In genomic region chr21:44838951-44839350, GRCh38 we compare ENCODE assay signal across 14 cellular contexts. TPM values are rescaled to one million over a fixed set of nuclear protein-coding genes. Genes with fewer than 3 reads are reported as not detected.
DNase-seq lines count a peak whose midpoint lies in the region; ATAC-seq lines count a peak whose summit lies in the region.
"Had no signal": no experiment of that assay in that cellular context is flagged by ENCODE, and none has a peak within 500 bp of the region (broad histone marks: within the 10 kb centered on the region; RNA-seq: fewer than 3 reads in every experiment).

No MANE protein-coding gene starts in this region.

- intact Hi-C loops in sciatic nerve (cut with DNase I) = no loop called here

- ATAC-seq in sciatic nerve (no peak), HG02588 (IDR thresholded peaks at IDR 0.05; ENCODE audit: unreplicated experiment) (no peak)
- ATAC-seq: CD8-positive, alpha-beta T cell; GM12878 had no signal

- peak; percentile 22 for DNase-seq in activated effector memory CD4-positive, alpha-beta T cell treated with anti-CD3 and anti-CD28 coated beads, Interleukin-2, amount 50 U/mL, for 16 hours
- no peak for DNase-seq in activated effector memory CD4-positive, alpha-beta T cell treated with Interleukin-2 at 50 U/mL for 16 hours
- DNase-seq in myocyte (ENCODE audit: low read depth) = peak; percentile 65
- peak; percentile 46 for DNase-seq in sciatic nerve (ENCODE audit: low spot score)
- DNase-seq in GM03348 (ENCODE audit: low spot score) = no peak
- DNase-seq: AML-193; Caco-2; Calu3; CD4-positive, alpha-beta T cell; CD8-positive, alpha-beta T cell; DMS79 treated with DMSO at 0.1 percent for 48 hours; GF-D8 had no signal

RNA-seq across cellular contexts. Expression of gene SUMO3, which starts 21.1 kb away (rescaled TPM):
- total RNA-seq in myocyte (78.6 and 79.5 TPM in 2 replicates), sciatic nerve (65.5 TPM)
- polyA plus RNA-seq in myocyte (2012) = 123 TPM

RNA-seq across cellular contexts. Expression of gene PTTG1IP, which starts 34.5 kb away (rescaled TPM):
- total RNA-seq in myocyte = 207 and 246 TPM in 2 replicates
- 370 TPM for polyA plus RNA-seq in myocyte (2012)
- 192 TPM for total RNA-seq in sciatic nerve

RNA-seq across cellular contexts. Expression of gene UBE2G2, which starts 37.3 kb away (rescaled TPM):
- total RNA-seq in myocyte (98.0 and 99.8 TPM in 2 replicates), sciatic nerve (78.0 TPM)
- polyA plus RNA-seq in myocyte (2012) = 113 TPM

Comparison
In these comparisons a context has a peak if more than half of its experiments do, and no peak if none do; other contexts are left out.
1. DNase-seq: peak in activated effector memory CD4-positive, alpha-beta T cell treated with anti-CD3 and anti-CD28 coated beads, Interleukin-2, amount 50 U/mL, for 16 hours (single experiment), myocyte (single experiment) and sciatic nerve (single experiment); none in activated effector memory CD4-positive, alpha-beta T cell treated with Interleukin-2 at 50 U/mL for 16 hours (single experiment) and GM03348 (single experiment).